Comparison of ENCODE assay signal across 8 cellular contexts in the genomic region with DNA sequence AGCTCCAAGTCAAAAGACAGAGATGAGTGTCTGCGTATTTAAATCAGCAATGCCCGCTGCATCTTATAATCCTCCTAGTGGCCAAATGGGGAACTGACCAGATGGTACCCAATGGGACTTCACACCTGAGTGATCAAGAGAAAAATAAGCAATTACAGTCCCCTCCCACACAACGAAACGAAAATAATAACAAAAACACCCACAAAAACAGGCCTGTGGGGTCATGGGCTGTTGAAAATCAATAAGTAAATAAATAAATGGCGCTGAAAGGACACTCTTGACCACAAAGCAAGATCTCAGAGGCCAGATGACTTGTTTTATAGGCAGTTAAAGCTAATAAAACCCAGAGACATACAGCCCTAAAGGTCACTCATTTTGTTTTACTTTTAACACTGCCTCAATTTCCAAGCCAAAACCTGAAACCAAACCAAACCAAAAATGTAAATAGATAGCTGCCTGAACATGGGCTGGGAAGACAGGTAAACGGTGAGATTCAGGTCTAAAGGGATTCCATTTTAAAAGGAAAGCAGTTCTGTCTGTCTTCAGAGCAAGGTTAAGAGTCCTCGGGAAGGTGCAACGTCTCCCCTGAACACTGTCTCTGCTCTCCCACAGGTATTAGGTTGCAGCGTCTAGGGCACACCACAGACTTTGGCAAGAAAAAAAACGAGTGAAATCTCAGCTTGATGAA. TPM values are rescaled to one million over a fixed set of nuclear protein-coding genes. Genes with fewer than 3 reads are reported as not detected.
A peak's percentile ranks its signal among the peaks of the same experiment; 100 is the strongest.
DNase-seq lines count a peak whose midpoint lies in the region; ATAC-seq, FAIRE-seq and TF ChIP-seq lines count a peak whose summit lies in the region.

No MANE protein-coding gene starts in this region.

- no peaks in the 10 kb centered on the region for H3K27me3 ChIP-seq in ectodermal cell (ENCODE audit: control insufficient read depth, insufficient read depth, low read length, poor library complexity, severe bottlenecking)

- H3K4me1 ChIP-seq in A549 = peaks cover 11% of the 10 kb centered on the region
- peaks cover 2% of the 10 kb centered on the region for H3K4me1 ChIP-seq in ectodermal cell (ENCODE audit: control insufficient read depth, insufficient read depth, low read length)

- H3K27ac ChIP-seq in A549 (peak overlapping the region in 1 of 2 experiments; percentile 96; a peak in 3 of 6 replicates), ectodermal cell (ENCODE audit: insufficient read depth, low read depth, low read length, poor library complexity, severe bottlenecking) (no peak overlapping the region)

- peak overlapping the region; percentile 85 for H3K4me3 ChIP-seq in A549
- H3K4me3 ChIP-seq in ectodermal cell (ENCODE audit: insufficient read depth, low read depth, low read length) = peak overlapping the region; percentile 89

- TF ChIP-seq EP300 in A549 (IDR thresholded peaks at IDR 0.05) = no peak

- WGBS in A549 (ENCODE audit: missing lambda C conversion rate) = 4% methylated on average over 10 of the region's 10 CpGs
- WGBS in ectodermal cell, 2 experiments = 12 to 14% methylated on average over 8 to 9 of the region's 10 CpGs

- peak; percentile 64 to 74; a peak in 5 of 6 replicates for ATAC-seq in A549
- peak; percentile 45 for ATAC-seq in HG03196 (IDR thresholded peaks at IDR 0.05; ENCODE audit: unreplicated experiment)

- H3K4me1 Mint-ChIP-seq in activated CD4-positive, alpha-beta memory T cell treated with anti-CD3 and anti-CD28 coated beads, Interleukin-2, amount 10 ng/mL, durations not matched to agents 7 days and 5 days = peaks cover 45% of the 10 kb centered on the region

- DNase-seq in A549 (ENCODE audit: low read depth in 1 of 2, low spot score in 1 of 2) (peak; percentile 83), GM18507 (ENCODE audit: extremely low spot score, insufficient read length, low read depth) (no peak), NCI-H69 (lab: John Stamatoyannopoulos, UW) (peak; percentile 76), lung microvascular endothelial cell (ENCODE audit: low read depth in 2 of 2) (peak; percentile 80)
- DNase-seq in activated CD4-positive, alpha-beta memory T cell treated with anti-CD3 and anti-CD28 coated beads, Interleukin-2, amount 10 ng/mL, durations not matched to agents 7 days and 5 days = peak; percentile 82
- DNase-seq in stimulated activated CD8-positive, alpha-beta memory T cell treated with anti-CD3 and anti-CD28 coated beads, Interleukin-12 subunit alpha, Interleukin-12 subunit beta, amount 100 ng/mL, for 1 hour (ENCODE audit: low read depth) = peak; percentile 63

- H3K27ac Mint-ChIP-seq in activated CD4-positive, alpha-beta memory T cell treated with anti-CD3 and anti-CD28 coated beads, Interleukin-2, amount 10 ng/mL, durations not matched to agents 7 days and 5 days = peak overlapping the region; percentile 62

- no peaks in the 10 kb centered on the region for H3K9me3 Mint-ChIP-seq in activated CD4-positive, alpha-beta memory T cell treated with anti-CD3 and anti-CD28 coated beads, Interleukin-2, amount 10 ng/mL, durations not matched to agents 7 days and 5 days

- H3K9me3 ChIP-seq in A549 (no peaks in the 10 kb centered on the region), ectodermal cell (ENCODE audit: control insufficient read depth, low read length) (no peaks in the 10 kb centered on the region)

- peaks cover 29% of the 10 kb centered on the region for H3K36me3 Mint-ChIP-seq in activated CD4-positive, alpha-beta memory T cell treated with anti-CD3 and anti-CD28 coated beads, Interleukin-2, amount 10 ng/mL, durations not matched to agents 7 days and 5 days (ENCODE audit: low read depth)

- FAIRE-seq in A549 (lab: Jason Lieb, UNC) (no peak), GM18507 (lab: Jason Lieb, UNC) (peak; percentile 89)

- TF ChIP-seq RAD21 in A549 (conservative IDR thresholded peaks at IDR 0.05 in 1 of 2, IDR thresholded peaks at IDR 0.05 in 1 of 2) = peak; percentile 22 to 47; a peak in 3 of 5 replicates

- POLR2A ChIA-PET in A549 (lab: Yijun Ruan, JAX) = interaction anchor here (0.5 to 3.2 kb wide), 3 partner anchors 12 to 253 kb away, joined by 4 to 18 read pairs (median 7); partner anchors contain the start of genes AP1G1 and IST1
- POLR2A ChIA-PET in activated CD4-positive, alpha-beta memory T cell treated with anti-CD3 and anti-CD28 coated beads, Interleukin-2, amount 10 ng/mL, durations not matched to agents 7 days and 5 days (lab: Charles Lee) = interaction anchor here (0.6 to 8.4 kb wide), 17 partner anchors 11 to 318 kb away, joined by 3 to 111 read pairs (median 6); partner anchors contain the start of genes AP1G1 and IST1

- H3K27me3 Mint-ChIP-seq in activated CD4-positive, alpha-beta memory T cell treated with anti-CD3 and anti-CD28 coated beads, Interleukin-2, amount 10 ng/mL, durations not matched to agents 7 days and 5 days = peaks cover 5% of the 10 kb centered on the region

- peak; percentile 70 for TF ChIP-seq CTCF in A549 (IDR thresholded peaks at IDR 0.05)

- peak overlapping the region; percentile 85 for H3K4me2 ChIP-seq in A549

- no peak for TF ChIP-seq POLR2A in A549 (IDR thresholded peaks at IDR 0.05; ENCODE audit: low read length)

- CTCF ChIA-PET in A549 (lab: Yijun Ruan, JAX) = interaction anchor here (0.6 to 6.0 kb wide), 39 partner anchors 8 to 275 kb away, joined by 3 to 71 read pairs (median 4); partner anchors contain the start of genes AP1G1 and IST1
- CTCF ChIA-PET in activated CD4-positive, alpha-beta memory T cell treated with anti-CD3 and anti-CD28 coated beads, Interleukin-2, amount 10 ng/mL, durations not matched to agents 7 days and 5 days (lab: Charles Lee) = interaction anchor here (0.7 to 6.2 kb wide), 31 partner anchors 10 to 317 kb away, joined by 3 to 97 read pairs (median 5); partner anchors contain the start of genes AP1G1 and IST1

- H3K4me3 Mint-ChIP-seq in activated CD4-positive, alpha-beta memory T cell treated with anti-CD3 and anti-CD28 coated beads, Interleukin-2, amount 10 ng/mL, durations not matched to agents 7 days and 5 days = peak overlapping the region; percentile 73

- peaks cover 11% of the 10 kb centered on the region for H3K36me3 ChIP-seq in ectodermal cell (ENCODE audit: control insufficient read depth, insufficient read depth, low read length)

TF ChIP-seq in A549, 52 proteins besides CTCF, POLR2A, EP300 and RAD21:
- TF ChIP-seq NR3C1 (IDR thresholded peaks at IDR 0.05) (no peak), ZNF302 (CRISPR knock-in tag; IDR thresholded peaks at IDR 0.05) (no peak), RARB (CRISPR knock-in tag; IDR thresholded peaks at IDR 0.05) (no peak), SMC3 (IDR thresholded peaks at IDR 0.05) (peak; percentile 37; the same call in 1 of the 3 replicates)
TF ChIP-seq in A549: peak in this region for 1.

RNA-seq across cellular contexts. Expression of gene ZNF821, which starts 1.3 kb away (rescaled TPM):
- 3.6 and 4.5 TPM in 2 replicates for polyA plus RNA-seq in A549 (2011; rRNA removed)
- polyA plus RNA-seq in A549 (2012; cell fraction: cytosol; rRNA removed) = 4.0 and 4.3 TPM in 2 replicates
- 5.2 and 6.0 TPM in 2 replicates for polyA plus RNA-seq in A549 (2012; cell fraction: nucleus; rRNA removed)
- 2.7 to 3.8 TPM (median 3.4 TPM) in 3 replicates for polyA plus RNA-seq in A549 (2017; fragmentation: RNase III; extraction: RNeasy Plus Mini Kit Qiagen cat#74134 plus additional on column Dnase treatment)
- polyA minus RNA-seq in A549 (2011; rRNA and poly(A)+ RNA removed) = 3.5 and 5.4 TPM in 2 replicates
- total RNA-seq in activated CD4-positive, alpha-beta memory T cell treated with anti-CD3 and anti-CD28 coated beads, Interleukin-2, amount 10 ng/mL, durations not matched to agents 7 days and 5 days = 10 to 100 TPM; 11.4 to 11.9 TPM
- polyA plus RNA-seq in ectodermal cell (2013, experiment 1 of 4) = 19.4 TPM
- 20.0 TPM for polyA plus RNA-seq in ectodermal cell (2013, experiment 2 of 4)
- polyA plus RNA-seq in ectodermal cell (2013, experiment 3 of 4) = 20.5 TPM
- polyA plus RNA-seq in ectodermal cell (2013, experiment 4 of 4) = 20.0 TPM
- total RNA-seq in lung microvascular endothelial cell = 5.2 and 6.0 TPM in 2 replicates

RNA-seq across cellular contexts. Expression of gene IST1, which starts 12.7 kb away (rescaled TPM):
- 290 and 297 TPM in 2 replicates for polyA plus RNA-seq in A549 (2011; rRNA removed)
- 112 and 121 TPM in 2 replicates for polyA plus RNA-seq in A549 (2012; cell fraction: cytosol; rRNA removed)
- polyA plus RNA-seq in A549 (2012; cell fraction: nucleus; rRNA removed) = 118 and 185 TPM in 2 replicates
- 178 to 184 TPM (median 183 TPM) in 3 replicates for polyA plus RNA-seq in A549 (2017; fragmentation: RNase III; extraction: RNeasy Plus Mini Kit Qiagen cat#74134 plus additional on column Dnase treatment)
- 182 and 221 TPM in 2 replicates for polyA minus RNA-seq in A549 (2011; rRNA and poly(A)+ RNA removed)
- 100 to 1,000 TPM; 227 to 229 TPM for total RNA-seq in activated CD4-positive, alpha-beta memory T cell treated with anti-CD3 and anti-CD28 coated beads, Interleukin-2, amount 10 ng/mL, durations not matched to agents 7 days and 5 days
- polyA plus RNA-seq in ectodermal cell (2013, experiment 1 of 4) = 385 TPM
- polyA plus RNA-seq in ectodermal cell (2013, experiment 2 of 4) = 398 TPM
- 286 TPM for polyA plus RNA-seq in ectodermal cell (2013, experiment 3 of 4)
- polyA plus RNA-seq in ectodermal cell (2013, experiment 4 of 4) = 316 TPM
- total RNA-seq in lung microvascular endothelial cell = 99.6 and 141 TPM in 2 replicates

RNA-seq across cellular contexts. Expression of gene ATXN1L, which starts 36.9 kb away (rescaled TPM):
- polyA plus RNA-seq in A549 (2011; rRNA removed) = 16.9 and 18.2 TPM in 2 replicates
- 7.9 and 10.5 TPM in 2 replicates for polyA plus RNA-seq in A549 (2012; cell fraction: cytosol; rRNA removed)
- 11.3 and 13.5 TPM in 2 replicates for polyA plus RNA-seq in A549 (2012; cell fraction: nucleus; rRNA removed)
- 16.2 to 17.7 TPM (median 17.4 TPM) in 3 replicates for polyA plus RNA-seq in A549 (2017; fragmentation: RNase III; extraction: RNeasy Plus Mini Kit Qiagen cat#74134 plus additional on column Dnase treatment)
- polyA minus RNA-seq in A549 (2011; rRNA and poly(A)+ RNA removed) = 20.2 and 20.8 TPM in 2 replicates
- 10 to 100 TPM; 23.6 to 24.8 TPM for total RNA-seq in activated CD4-positive, alpha-beta memory T cell treated with anti-CD3 and anti-CD28 coated beads, Interleukin-2, amount 10 ng/mL, durations not matched to agents 7 days and 5 days
- polyA plus RNA-seq in ectodermal cell (2013, experiment 1 of 4) = 24.9 TPM
- polyA plus RNA-seq in ectodermal cell (2013, experiment 2 of 4) = 28.9 TPM
- 17.4 TPM for polyA plus RNA-seq in ectodermal cell (2013, experiment 3 of 4)
- 20.2 TPM for polyA plus RNA-seq in ectodermal cell (2013, experiment 4 of 4)
- total RNA-seq in lung microvascular endothelial cell = 10.2 and 16.3 TPM in 2 replicates
